ENCODE assay signal across 1 cellular context in genomic region chr9:111910428-111910827, GRCh38.
TF ChIP-seq lines count a peak whose summit lies in the region.

No MANE protein-coding gene starts in this region.

TF ChIP-seq in GM12878, 131 proteins besides CTCF, POLR2A, EP300 and RAD21 (continued from another document and continues in another):
- TF ChIP-seq FOXK2 (IDR thresholded peaks at IDR 0.05) (no peak), MTA2 (IDR thresholded peaks at IDR 0.05; ENCODE audit: low read depth) (peak; percentile 90), BHLHE40 (IDR thresholded peaks at IDR 0.05; ENCODE audit: borderline replicate concordance in 1 of 2, low read depth in 2 of 2, low read length in 1 of 2) (0 out of 4 replicates have a peak, but pooled peaks of 1 of the 2 experiments have one; percentile 22), NFXL1 (IDR thresholded peaks at IDR 0.05; ENCODE audit: borderline replicate concordance) (no peak), SREBF1 (IDR thresholded peaks at IDR 0.05; ENCODE audit: low read length) (no peak), RAD51 (IDR thresholded peaks at IDR 0.05) (peak; percentile 51; the same call in 1 of the 2 replicates), PRDM15 (CRISPR knock-in tag; IDR thresholded peaks at IDR 0.05) (no peak), TBL1XR1 (IDR thresholded peaks at IDR 0.05; ENCODE audit: low read depth, low read length) (no peak), POLR2AphosphoS2 (IDR thresholded peaks at IDR 0.05; ENCODE audit: low read depth, low read length) (no peak), EGR1 (IDR thresholded peaks at IDR 0.05; ENCODE audit: borderline replicate concordance in 1 of 2, low read depth in 2 of 2, low read length in 2 of 2) (no peak), CBFB (IDR thresholded peaks at IDR 0.05; ENCODE audit: low read depth) (peak; percentile 80; the same call in 1 of the 2 replicates), MYC (IDR thresholded peaks at IDR 0.05; ENCODE audit: insufficient read depth, insufficient read length, insufficient replicate concordance, low read length, severe bottlenecking) (no peak), ZNF384 (IDR thresholded peaks at IDR 0.05; ENCODE audit: borderline replicate concordance, low read depth, low read length) (no peak), RBBP5 (conservative IDR thresholded peaks at IDR 0.05) (no peak), EED (IDR thresholded peaks at IDR 0.05; ENCODE audit: low read depth) (peak; percentile 48; the same call in 1 of the 2 replicates), BACH1 (IDR thresholded peaks at IDR 0.05; ENCODE audit: borderline replicate concordance) (no peak), ATF7 (IDR thresholded peaks at IDR 0.05; ENCODE audit: low read depth) (peak; percentile 76; the same call in 1 of the 2 replicates), NR2F1 (conservative IDR thresholded peaks at IDR 0.05) (0 out of 2 replicates have a peak, but pooled peaks have one; percentile 25), SUPT20H (IDR thresholded peaks at IDR 0.05; ENCODE audit: borderline replicate concordance, control insufficient read depth, low read depth, low read length) (no peak), MTA3 (IDR thresholded peaks at IDR 0.05; ENCODE audit: borderline replicate concordance, low read length) (no peak; the same call in 1 of the 2 replicates), CEBPB (IDR thresholded peaks at IDR 0.05; ENCODE audit: borderline replicate concordance in 1 of 2, low read depth in 2 of 2, low read length in 2 of 2) (peak in 1 of 2 experiments; percentile 62; a peak in 1 of 4 replicates), BCL3 (IDR thresholded peaks at IDR 0.05; ENCODE audit: borderline replicate concordance, insufficient read depth, low read depth, low read length, poor library complexity, severe bottlenecking) (no peak), ETV6 (conservative IDR thresholded peaks at IDR 0.05 in 1 of 2, IDR thresholded peaks at IDR 0.05 in 1 of 2; ENCODE audit: borderline replicate concordance in 1 of 2, low read depth in 1 of 2) (peak in 1 of 2 experiments; percentile 57; a peak in 1 of 4 replicates), SKIL (IDR thresholded peaks at IDR 0.05; ENCODE audit: low read depth, poor library complexity, severe bottlenecking) (no peak), NBN (IDR thresholded peaks at IDR 0.05) (peak; percentile 39; the same call in 1 of the 2 replicates), RELB (IDR thresholded peaks at IDR 0.05; ENCODE audit: low read depth) (peak; percentile 24; the same call in 1 of the 2 replicates), RELA (IDR thresholded peaks at IDR 0.05; ENCODE audit: borderline replicate concordance, partially characterized antibody) (no peak), JUNB (IDR thresholded peaks at IDR 0.05) (peak; percentile 89), CHD1 (IDR thresholded peaks at IDR 0.05; ENCODE audit: low read depth, low read length) (no peak), ZBED1 (IDR thresholded peaks at IDR 0.05; ENCODE audit: borderline replicate concordance) (0 out of 2 replicates have a peak, but pooled peaks have one; percentile 26), FOS (IDR thresholded peaks at IDR 0.05; ENCODE audit: borderline replicate concordance, extremely low read depth, insufficient read length) (no peak), PML (IDR thresholded peaks at IDR 0.05; ENCODE audit: low read length) (no peak), YBX1 (IDR thresholded peaks at IDR 0.05) (no peak), TARDBP (IDR thresholded peaks at IDR 0.05; ENCODE audit: borderline replicate concordance) (no peak), JUND (IDR thresholded peaks at IDR 0.05; ENCODE audit: low read depth, low read length) (no peak), RUNX3 (IDR thresholded peaks at IDR 0.05; ENCODE audit: low read length) (peak; percentile 97), ESRRA (IDR thresholded peaks at IDR 0.05; ENCODE audit: low read length) (no peak), PKNOX1 (IDR thresholded peaks at IDR 0.05) (0 out of 2 replicates have a peak, but pooled peaks have one; percentile 15), ZNF622 (IDR thresholded peaks at IDR 0.05) (no peak), ZNF24 (IDR thresholded peaks at IDR 0.05) (no peak), KAT2A (conservative IDR thresholded peaks at IDR 0.05; ENCODE audit: control insufficient read depth, low read depth, low read length) (no peak), KLF5 (IDR thresholded peaks at IDR 0.05; ENCODE audit: partially characterized antibody) (no peak), BCL11A (IDR thresholded peaks at IDR 0.05; ENCODE audit: low read depth, low read length) (0 out of 2 replicates have a peak, but pooled peaks have one; percentile 17), TAF1 (IDR thresholded peaks at IDR 0.05; ENCODE audit: borderline replicate concordance, low read depth, low read length) (no peak), TCF7 (IDR thresholded peaks at IDR 0.05; ENCODE audit: borderline replicate concordance) (peak; percentile 43; the same call in 1 of the 2 replicates), SMARCA5 (IDR thresholded peaks at IDR 0.05) (no peak), ZNF592 (IDR thresholded peaks at IDR 0.05) (no peak), ATF3 (IDR thresholded peaks at IDR 0.05; ENCODE audit: borderline replicate concordance, extremely low read depth, low read depth, low read length) (no peak), ASH2L (IDR thresholded peaks at IDR 0.05; ENCODE audit: borderline replicate concordance, low read depth) (no peak), CBX5 (IDR thresholded peaks at IDR 0.05; ENCODE audit: low read depth) (no peak), MEF2B (IDR thresholded peaks at IDR 0.05; ENCODE audit: partially characterized antibody, poor library complexity, severe bottlenecking) (no peak), PBX3 (IDR thresholded peaks at IDR 0.05; ENCODE audit: insufficient replicate concordance, low read depth, low read length) (no peak)
